17 cellular contexts compared by ENCODE assay signal in the genomic region with DNA sequence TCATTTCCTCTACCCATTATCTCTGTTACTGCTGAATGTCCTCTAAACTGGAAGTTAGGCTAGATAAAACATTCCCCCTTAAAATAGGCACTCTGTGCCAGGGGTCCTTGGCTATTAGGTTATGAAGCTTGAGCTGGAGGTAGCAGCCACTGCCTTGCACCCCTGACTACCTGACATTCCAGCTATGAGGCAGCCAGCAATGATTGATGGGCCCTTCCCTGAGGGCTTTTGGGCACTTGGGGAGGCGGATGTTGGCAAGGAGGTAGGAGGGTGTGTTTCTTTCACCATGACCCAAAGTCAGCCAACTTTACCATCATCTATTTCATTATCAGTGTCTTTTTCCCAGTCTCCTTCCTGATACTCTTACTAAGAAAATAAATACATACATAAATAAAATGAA. TPM values are rescaled to one million over a fixed set of nuclear protein-coding genes. Genes with fewer than 3 reads are reported as not detected.
DNase-seq lines count a peak whose midpoint lies in the region; ATAC-seq, FAIRE-seq and TF ChIP-seq lines count a peak whose summit lies in the region.
"Had no signal": no experiment of that assay in that cellular context is flagged by ENCODE, and none has a peak within 500 bp of the region (broad histone marks: within the 10 kb centered on the region; RNA-seq: fewer than 3 reads in every experiment).

No MANE protein-coding gene starts in this region.

- peaks cover 99% of the 10 kb centered on the region for H3K36me3 Mint-ChIP-seq in MCF 10A (ENCODE audit: insufficient read depth, unreplicated experiment)

- H4K20me1 ChIP-seq in K562 (replicated peaks; ENCODE audit: control insufficient read depth, insufficient read depth, low read length) (no peaks in the 10 kb centered on the region), GM23248 (ENCODE audit: insufficient read depth) (no peaks in the 10 kb centered on the region)

- TF ChIP-seq CTCF in MCF 10A (IDR thresholded peaks at IDR 0.05; ENCODE audit: unreplicated experiment) (no peak), breast epithelium (IDR thresholded peaks at IDR 0.05) (no peak), K562 (IDR thresholded peaks at IDR 0.05 in 2 of 3, conservative IDR thresholded peaks at IDR 0.05 in 1 of 3; ENCODE audit: insufficient read depth in 2 of 3, low read depth in 1 of 3, low read length in 3 of 3) (no peak), foreskin keratinocyte (conservative IDR thresholded peaks at IDR 0.05) (no peak)

- BruUV-seq in MCF 10A (replicated peaks; lab: Mats Ljungman, UMichigan) (no TSS peak), K562 (replicated peaks; lab: Mats Ljungman, UMichigan) (no TSS peak)

- H3K4me2 ChIP-seq in K562 (ENCODE audit: insufficient read depth, low read length) (no peak overlapping the region), GM23248 (ENCODE audit: unreplicated experiment) (no peak overlapping the region)
- H3K4me2 ChIP-seq: BLaER1 treated with 17β-estradiol and CSF1 and Interleukin-3, amounts not matched to agents 10 nM and 100 nM had no signal

- peaks cover 6% of the 10 kb centered on the region for H3K4me1 Mint-ChIP-seq in MCF 10A (ENCODE audit: insufficient read depth, unreplicated experiment)
- H3K4me1 Mint-ChIP-seq: B cell had no signal

- H3K27me3 ChIP-seq in breast epithelium, result no peaks in the 10 kb centered on the region
- H3K27me3 ChIP-seq in K562 (ENCODE audit: control insufficient read depth in 2 of 2, insufficient read depth in 2 of 2, low read length in 2 of 2), result no peaks in the 10 kb centered on the region
- no peaks in the 10 kb centered on the region for H3K27me3 ChIP-seq in foreskin keratinocyte
- H3K27me3 ChIP-seq in GM23248 (replicated peaks; ENCODE audit: insufficient read depth), result no peaks in the 10 kb centered on the region
- H3K27me3 ChIP-seq: BLaER1 treated with 17β-estradiol and CSF1 and Interleukin-3, amounts not matched to agents 10 nM and 100 nM had no signal

- no peak overlapping the region for H3K27ac Mint-ChIP-seq in MCF 10A (ENCODE audit: low read depth, unreplicated experiment)
- H3K27ac Mint-ChIP-seq: B cell; CD8-positive, alpha-beta T cell had no signal

- DNase-seq in MCF 10A (ENCODE audit: unreplicated experiment), result peak; percentile 44
- DNase-seq in breast epithelium (ENCODE audit: low spot score in 2 of 2), result no peak
- DNase-seq in GM12892 (ENCODE audit: insufficient read length), result no peak
- DNase-seq in K562 (ENCODE audit: extremely low read depth in 1 of 4, low spot score in 3 of 4), result no peak
- no peak for DNase-seq in foreskin keratinocyte
- no peak for DNase-seq in germinal center (ENCODE audit: low spot score)
- no peak for DNase-seq in head of caudate nucleus
- DNase-seq in GM23248, result no peak
- DNase-seq: Calu3; CD8-positive, alpha-beta T cell; DMS79 treated with DMSO at 0.1 percent for 48 hours; HCEC 1CT; KBM-7 had no signal

- H3K27me3 Mint-ChIP-seq in MCF 10A (ENCODE audit: insufficient read depth, unreplicated experiment), result no peaks in the 10 kb centered on the region
- H3K27me3 Mint-ChIP-seq: B cell had no signal

- no peaks in the 10 kb centered on the region for H3K9me2 ChIP-seq in GM23248 (ENCODE audit: insufficient read depth)

- no peaks in the 10 kb centered on the region for H3K9me1 ChIP-seq in K562 (ENCODE audit: control insufficient read depth, insufficient read depth, low read length)

- H3K36me3 ChIP-seq in breast epithelium, result no peaks in the 10 kb centered on the region
- peaks cover 99% of the 10 kb centered on the region for H3K36me3 ChIP-seq in K562 (ENCODE audit: control insufficient read depth, insufficient read depth, low read length)
- H3K36me3 ChIP-seq in GM23248 (ENCODE audit: low read depth), result peaks cover 98% of the 10 kb centered on the region

- no peaks in the 10 kb centered on the region for H3K9me3 ChIP-seq in breast epithelium
- H3K9me3 ChIP-seq in K562 (replicated peaks; ENCODE audit: control insufficient read depth, insufficient read depth, low read depth, low read length), result no peaks in the 10 kb centered on the region
- no peaks in the 10 kb centered on the region for H3K9me3 ChIP-seq in GM23248 (ENCODE audit: low read depth)
- H3K9me3 ChIP-seq: BLaER1 treated with 17β-estradiol and CSF1 and Interleukin-3, amounts not matched to agents 10 nM and 100 nM had no signal

- H3K27ac ChIP-seq in breast epithelium (no peak overlapping the region), K562 (ENCODE audit: extremely low read depth, low read depth, low read length) (no peak overlapping the region), foreskin keratinocyte (no peak overlapping the region), GM23248 (no peak overlapping the region)
- H3K27ac ChIP-seq: BLaER1 treated with 17β-estradiol and CSF1 and Interleukin-3, amounts not matched to agents 10 nM and 100 nM; HL-60 had no signal

- TF ChIP-seq RAD21 in K562 (CRISPR knock-in tag; conservative IDR thresholded peaks at IDR 0.05 in 1 of 2, IDR thresholded peaks at IDR 0.05 in 1 of 2), result no peak

- H2AFZ ChIP-seq in K562 (ENCODE audit: low read depth, low read length) (no peak overlapping the region), GM23248 (no peak overlapping the region)

- ATAC-seq in K562 (no peak; the same call in 2 of the 3 replicates), foreskin keratinocyte (peak; percentile 24)
- ATAC-seq: CD8-positive, alpha-beta T cell; GM12878 had no signal

- TF ChIP-seq POLR2A in breast epithelium (IDR thresholded peaks at IDR 0.05), result no peak
- 0 out of 2 replicates have a peak, but pooled peaks have one; percentile 12 for TF ChIP-seq POLR2A in GM12892 (IDR thresholded peaks at IDR 0.05; ENCODE audit: low read depth, low read length)
- TF ChIP-seq POLR2A in K562 (conservative IDR thresholded peaks at IDR 0.05), result no peak; the same call in 1 of the 2 replicates

- FAIRE-seq in GM12892 (lab: Jason Lieb, UNC) (no peak), K562 (lab: Jason Lieb, UNC) (no peak)
- FAIRE-seq: GM12878 had no signal

- no peak overlapping the region for H3K4me3 Mint-ChIP-seq in MCF 10A (ENCODE audit: unreplicated experiment)
- H3K4me3 Mint-ChIP-seq: B cell; CD8-positive, alpha-beta T cell had no signal

- H3K9ac ChIP-seq in K562 (ENCODE audit: insufficient read depth in 1 of 2, low read depth in 2 of 2, low read length in 2 of 2) (no peak overlapping the region), GM23248 (no peak overlapping the region)
- H3K9ac ChIP-seq: BLaER1 treated with 17β-estradiol and CSF1 and Interleukin-3, amounts not matched to agents 10 nM and 100 nM had no signal

- intact Hi-C loops in MCF 10A (cut with micrococcal nuclease) (no loop called here), breast epithelium (cut with DNase I; ENCODE audit: low total_unique reads) (no loop called here), K562 (cut with micrococcal nuclease) (no loop called here), head of caudate nucleus (cut with DNase I) (no loop called here)

- H3F3A ChIP-seq in GM23248 (ENCODE audit: insufficient read depth), result peaks cover 33% of the 10 kb centered on the region; the same call in 1 of the 2 replicates

- H3K4me3 ChIP-seq in breast epithelium, result no peak overlapping the region
- H3K4me3 ChIP-seq in K562, result no peak overlapping the region
- no peak overlapping the region for H3K4me3 ChIP-seq in GM23248
- H3K4me3 ChIP-seq: BLaER1 treated with 17β-estradiol and CSF1 and Interleukin-3, amounts not matched to agents 10 nM and 100 nM; GM12878 had no signal

- in situ Hi-C loops in K562 (cut with MboI), result loop anchor here (25.0 kb wide), 2 partner anchors 729 to 1454 kb away; partner anchors contain the start of genes BRIX1 and RAD1
- in situ Hi-C loops in GM23248 (cut with MboI), result no loop called here

- POLR2A ChIA-PET in MCF 10A (lab: Yijun Ruan, JAX) (interaction anchor here (0.7 to 6.0 kb wide), 3 partner anchors 9 to 16 kb away, joined by 4 to 40 read pairs (median 7); partner anchors contain the start of gene TARS1), K562 (lab: Yijun Ruan, JAX) (interaction anchor here (0.7 to 6.7 kb wide), 7 partner anchors 9 to 1008 kb away, joined by 3 to 52 read pairs (median 5); partner anchors contain the start of gene TARS1)

- 100% methylated on average over 1 of the region's 1 CpG for WGBS in K562 (ENCODE audit: insufficient coverage, low coverage, missing lambda C conversion rate)
- WGBS in GM23248 (ENCODE audit: low coverage in 1 of 2, low lambda C conversion rate in 2 of 2, missing lambda C conversion rate in 2 of 2), 2 experiments, result 100% methylated on average over 1 of the region's 1 CpG

- H3K4me1 ChIP-seq in breast epithelium, result no peaks in the 10 kb centered on the region
- H3K4me1 ChIP-seq in K562 (replicated peaks in 1 of 2; ENCODE audit: control insufficient read depth in 2 of 2, insufficient read depth in 2 of 2, low read length in 2 of 2), result peaks cover 0 to 9% of the 10 kb centered on the region in 2 experiments; a peak in 3 of 5 replicates
- no peaks in the 10 kb centered on the region for H3K4me1 ChIP-seq in foreskin keratinocyte
- peaks cover 8% of the 10 kb centered on the region for H3K4me1 ChIP-seq in GM23248 (ENCODE audit: insufficient read depth)
- H3K4me1 ChIP-seq: BLaER1 treated with 17β-estradiol and CSF1 and Interleukin-3, amounts not matched to agents 10 nM and 100 nM had no signal

- H3K9me3 Mint-ChIP-seq in MCF 10A (ENCODE audit: unreplicated experiment), result no peaks in the 10 kb centered on the region
- H3K9me3 Mint-ChIP-seq: CD8-positive, alpha-beta T cell had no signal

- H3K79me2 ChIP-seq in K562 (ENCODE audit: control insufficient read depth, insufficient read depth, low read length) (peaks cover 21% of the 10 kb centered on the region; the same call in 2 of the 3 replicates), GM23248 (ENCODE audit: insufficient read depth) (peaks cover 66% of the 10 kb centered on the region)

- CTCF ChIA-PET in MCF 10A (lab: Yijun Ruan, JAX) (interaction anchor here (0.6 to 1.3 kb wide), 2 partner anchors 12 to 23 kb away, joined by 3 to 4 read pairs; no protein-coding TSS in a partner anchor), K562 (lab: Yijun Ruan, JAX; ENCODE audit: low intra/inter-chr PET ratio) (no interaction called here)

- TF ChIP-seq EP300 in K562 (IDR thresholded peaks at IDR 0.05; ENCODE audit: low read length), result no peak

RNA-seq across cellular contexts. Expression of gene TARS1, which starts 17.1 kb away (rescaled TPM):
- total RNA-seq in MCF 10A (2022) (386 and 469 TPM in 2 replicates), breast epithelium (10 to 100 TPM; 58.4 to 66.5 (median 64.2) TPM), K562 (2014; rRNA removed) (313 and 459 TPM in 2 replicates), K562 (2014; rRNA removed; fragmentation: Illumina TruSeq; extraction: Trizol) (518 and 562 TPM in 2 replicates), K562 (2015; rRNA removed; fragmentation: Illumina TruSeq; extraction: Trizol) (396 and 450 TPM in 2 replicates), K562 (2021) (328 and 333 TPM in 2 replicates), foreskin keratinocyte (257 and 292 TPM in 2 replicates)
- 135 TPM for polyA plus RNA-seq in GM12892 (2012; ENCODE audit: missing spikeins)
- total RNA-seq in K562 (2011; cell fraction: chromatin; rRNA removed; ENCODE audit: low replicate concordance), result 103 and 264 TPM in 2 replicates
- total RNA-seq in K562 (2011; cell fraction: nucleolus; rRNA removed), result 71.0 and 79.4 TPM in 2 replicates
- total RNA-seq in K562 (2011; cell fraction: nucleoplasm; rRNA removed), result 118 and 145 TPM in 2 replicates
- polyA plus RNA-seq in K562 (2011; rRNA removed) (219 and 292 TPM in 2 replicates), K562 (2014; fragmentation: Illumina TruSeq; extraction: Trizol) (369 and 439 TPM in 2 replicates), K562 (2014; fragmentation: Nextera tagmentation; extraction: Ambion mirVana) (100 to 1,000 TPM; 263 to 497 TPM), K562 (2014; rRNA removed) (352 and 378 TPM in 2 replicates), foreskin keratinocyte (186 and 202 TPM in 2 replicates), GM23248 (2016; fragmentation: Nextera tagmentation; extraction: Ambion mirVana) (244 and 247 TPM in 2 replicates)
- 64.6 and 107 TPM in 2 replicates for polyA plus RNA-seq in K562 (2011; cell fraction: cytosol; rRNA removed)
- 76.5 and 142 TPM in 2 replicates for polyA plus RNA-seq in K562 (2011; cell fraction: nucleus; rRNA removed)
- 257 and 341 TPM in 2 replicates for polyA plus RNA-seq in K562 (2012)
- 320 and 372 TPM in 2 replicates for polyA minus RNA-seq in K562 (2011; rRNA and poly(A)+ RNA removed)
- 125 and 132 TPM in 2 replicates for polyA minus RNA-seq in K562 (2011; cell fraction: cytosol; rRNA and poly(A)+ RNA removed)
- polyA minus RNA-seq in K562 (2011; cell fraction: nucleus; rRNA and poly(A)+ RNA removed), result 48.9 and 142 TPM in 2 replicates
- total RNA-seq in GM23248 (2014; rRNA removed; shearing (Covaris generic)), result 246 and 268 TPM in 2 replicates
